ENCODE assay signal across 9 cellular contexts in the genomic region with DNA sequence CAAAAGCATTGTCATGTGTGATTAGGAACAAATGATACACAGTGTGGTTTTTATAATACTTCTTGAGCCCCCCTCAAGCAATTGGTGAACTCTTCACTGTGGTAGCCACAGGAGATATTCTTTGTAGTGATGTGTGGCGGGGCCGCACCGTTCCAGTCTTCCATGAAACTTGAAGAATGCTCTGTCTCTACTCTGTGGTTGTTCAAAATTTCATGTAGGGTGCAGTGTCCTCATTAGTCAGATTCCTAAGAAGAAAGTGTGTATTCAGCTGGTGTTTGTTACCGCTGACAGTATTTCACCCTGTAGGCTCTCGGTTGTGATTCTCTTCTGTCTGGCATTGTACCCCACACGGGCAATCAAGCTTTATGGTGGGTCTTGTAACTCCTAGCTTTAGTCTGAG. TPM values are rescaled to one million over a fixed set of nuclear protein-coding genes. Genes with fewer than 3 reads are reported as not detected.
A peak's percentile ranks its signal among the peaks of the same experiment; 100 is the strongest.
DNase-seq lines count a peak whose midpoint lies in the region; ATAC-seq and TF ChIP-seq lines count a peak whose summit lies in the region.
"Had no signal": no experiment of that assay in that cellular context is flagged by ENCODE, and none has a peak within 500 bp of the region (broad histone marks: within the 10 kb centered on the region; RNA-seq: fewer than 3 reads in every experiment).

No MANE protein-coding gene starts in this region.

- 82% methylated on average over 6 of the region's 6 CpGs for WGBS in thymus
- WGBS in testis, 2 donors: 80 to 88% methylated on average over 6 of the region's 6 CpGs

- H3K4me3 Mint-ChIP-seq in activated naive CD4-positive, alpha-beta T cell treated with anti-CD3 and anti-CD28 coated beads, Interleukin-2, amount 10 ng/mL, durations not matched to agents 7 days and 5 days: no peak overlapping the region
- H3K4me3 Mint-ChIP-seq in dendritic cell treated with granulocyte-macrophage colony-stimulating factor and Interleukin-4, amounts not matched to agents 40 ng/mL and 50 ng/mL, for 4 days: no peak overlapping the region
- H3K4me3 Mint-ChIP-seq: brain had no signal

- H3K4me3 ChIP-seq in thymus (ENCODE audit: low read length): no peak overlapping the region
- H3K4me3 ChIP-seq in testis: no peak overlapping the region

- intact Hi-C loops in dendritic cell treated with granulocyte-macrophage colony-stimulating factor and Interleukin-4, amounts not matched to agents 40 ng/mL and 50 ng/mL, for 4 days (cut with micrococcal nuclease): no loop called here
- intact Hi-C loops in testis (cut with DNase I; ENCODE audit: low total_unique reads): no loop called here

- peaks cover 53% of the 10 kb centered on the region for H3K36me3 Mint-ChIP-seq in activated naive CD4-positive, alpha-beta T cell treated with anti-CD3 and anti-CD28 coated beads, Interleukin-2, amount 10 ng/mL, durations not matched to agents 7 days and 5 days
- H3K36me3 Mint-ChIP-seq in dendritic cell treated with granulocyte-macrophage colony-stimulating factor and Interleukin-4, amounts not matched to agents 40 ng/mL and 50 ng/mL, for 4 days (ENCODE audit: low read depth): peaks cover 49% of the 10 kb centered on the region

- ATAC-seq in HG03457 (IDR thresholded peaks at IDR 0.05; ENCODE audit: unreplicated experiment) (peak; percentile 1), HG03442 (IDR thresholded peaks at IDR 0.05; ENCODE audit: unreplicated experiment) (no peak)

- no peaks in the 10 kb centered on the region for H3K9me3 Mint-ChIP-seq in activated naive CD4-positive, alpha-beta T cell treated with anti-CD3 and anti-CD28 coated beads, Interleukin-2, amount 10 ng/mL, durations not matched to agents 7 days and 5 days
- H3K9me3 Mint-ChIP-seq in dendritic cell treated with granulocyte-macrophage colony-stimulating factor and Interleukin-4, amounts not matched to agents 40 ng/mL and 50 ng/mL, for 4 days: no peaks in the 10 kb centered on the region
- H3K9me3 Mint-ChIP-seq: brain had no signal

- CTCF ChIA-PET in activated naive CD4-positive, alpha-beta T cell treated with anti-CD3 and anti-CD28 coated beads, Interleukin-2, amount 10 ng/mL, durations not matched to agents 7 days and 5 days (lab: Charles Lee): interaction anchor here (1.2 to 3.2 kb wide), 4 partner anchors 9 to 328 kb away, joined by 3 to 17 read pairs (median 4); no protein-coding TSS in a partner anchor

- peaks cover 59% of the 10 kb centered on the region for H3K4me1 Mint-ChIP-seq in activated naive CD4-positive, alpha-beta T cell treated with anti-CD3 and anti-CD28 coated beads, Interleukin-2, amount 10 ng/mL, durations not matched to agents 7 days and 5 days
- H3K4me1 Mint-ChIP-seq in dendritic cell treated with granulocyte-macrophage colony-stimulating factor and Interleukin-4, amounts not matched to agents 40 ng/mL and 50 ng/mL, for 4 days (ENCODE audit: low read depth): peaks cover 80% of the 10 kb centered on the region

- H3K27ac ChIP-seq in thymus (ENCODE audit: low read depth): peak overlapping the region; percentile 71
- no peak overlapping the region for H3K27ac ChIP-seq in testis

- no peak for TF ChIP-seq POLR2A in testis (IDR thresholded peaks at IDR 0.05)

- no peaks in the 10 kb centered on the region for H3K27me3 ChIP-seq in thymus (ENCODE audit: control insufficient read depth, insufficient read depth)
- no peaks in the 10 kb centered on the region for H3K27me3 ChIP-seq in testis

- H3K27me3 Mint-ChIP-seq in activated naive CD4-positive, alpha-beta T cell treated with anti-CD3 and anti-CD28 coated beads, Interleukin-2, amount 10 ng/mL, durations not matched to agents 7 days and 5 days: no peaks in the 10 kb centered on the region
- no peaks in the 10 kb centered on the region for H3K27me3 Mint-ChIP-seq in dendritic cell treated with granulocyte-macrophage colony-stimulating factor and Interleukin-4, amounts not matched to agents 40 ng/mL and 50 ng/mL, for 4 days
- H3K27me3 Mint-ChIP-seq: brain had no signal

- H3K4me1 ChIP-seq in thymus (ENCODE audit: control insufficient read depth, insufficient read depth, low read length) (peaks cover 7% of the 10 kb centered on the region), testis (no peaks in the 10 kb centered on the region)

- no peaks in the 10 kb centered on the region for H3K9me3 ChIP-seq in thymus (ENCODE audit: control insufficient read depth)
- H3K9me3 ChIP-seq in testis: no peaks in the 10 kb centered on the region

- no peak for TF ChIP-seq CTCF in testis (IDR thresholded peaks at IDR 0.05)

- no peak for DNase-seq in activated naive CD4-positive, alpha-beta T cell treated with anti-CD3 and anti-CD28 coated beads, Interleukin-2, amount 10 ng/mL, durations not matched to agents 7 days and 5 days
- no peak for DNase-seq in activated naive CD4-positive, alpha-beta T cell (lab: John Stamatoyannopoulos, UW)
- DNase-seq in activated gamma-delta T cell (lab: John Stamatoyannopoulos, UW): no peak
- DNase-seq in testis: no peak

- H3K27ac Mint-ChIP-seq in activated naive CD4-positive, alpha-beta T cell treated with anti-CD3 and anti-CD28 coated beads, Interleukin-2, amount 10 ng/mL, durations not matched to agents 7 days and 5 days: peak overlapping the region; percentile 76
- peak overlapping the region; percentile 81 for H3K27ac Mint-ChIP-seq in dendritic cell treated with granulocyte-macrophage colony-stimulating factor and Interleukin-4, amounts not matched to agents 40 ng/mL and 50 ng/mL, for 4 days

- H3K36me3 ChIP-seq in thymus (ENCODE audit: control insufficient read depth, insufficient read depth) (peaks cover 9% of the 10 kb centered on the region), testis (ENCODE audit: low read depth, missing control alignments) (no peaks in the 10 kb centered on the region)

RNA-seq across cellular contexts. Expression of gene OTULIN, which starts 10.8 kb away (rescaled TPM):
- polyA plus RNA-seq in thymus: 9.1 TPM
- total RNA-seq in testis: 10 to 100 TPM; 33.8 to 41.0 TPM
- polyA plus RNA-seq in testis (ENCODE audit: insufficient read depth, low read depth, low replicate concordance): 32.7 TPM
